12 cellular contexts compared by ENCODE assay signal in genomic region chr11:66851698-66852465, GRCh38. TPM values are rescaled to one million over a fixed set of nuclear protein-coding genes. Genes with fewer than 3 reads are reported as not detected.
DNase-seq lines count a peak whose midpoint lies in the region; ATAC-seq and TF ChIP-seq lines count a peak whose summit lies in the region.
"Had no signal": no experiment of that assay in that cellular context is flagged by ENCODE, and none has a peak within 500 bp of the region (broad histone marks: within the 10 kb centered on the region; RNA-seq: fewer than 3 reads in every experiment).

No MANE protein-coding gene starts in this region.

- in situ Hi-C loops in SK-MEL-5 (cut with HindIII; ENCODE audit: low pct_unique_long_range_greater_than_20kb, low sequenced_read_pairs): no loop called here

- no peaks in the 10 kb centered on the region for H3K27me3 ChIP-seq in BE2C
- H3K27me3 ChIP-seq: gastroesophageal sphincter had no signal

- DNase-seq in BE2C (peak; percentile 63), GM12864 (ENCODE audit: low read depth) (peak; percentile 29), SK-MEL-5 (ENCODE audit: low read depth, low spot score) (peak; percentile 38), germinal center (ENCODE audit: low spot score) (peak; percentile 50), GDM1 (lab: John Stamatoyannopoulos, UW) (no peak), inferior parietal cortex (ENCODE audit: extremely low spot score) (no peak)
- DNase-seq: amygdala, NCI-H1048 had no signal

- ATAC-seq in HG02973 (IDR thresholded peaks at IDR 0.05; ENCODE audit: unreplicated experiment) (no peak), HG03432 (IDR thresholded peaks at IDR 0.05; ENCODE audit: unreplicated experiment) (no peak)
- ATAC-seq: gastroesophageal sphincter, T-cell had no signal

- no peaks in the 10 kb centered on the region for H3K9me3 ChIP-seq in BE2C
- H3K9me3 ChIP-seq: gastroesophageal sphincter had no signal

- TF ChIP-seq CTCF in BE2C (IDR thresholded peaks at IDR 0.05; ENCODE audit: low read depth, low read length): peak; percentile 49
- peak; percentile 75 for TF ChIP-seq CTCF in GM12864 (IDR thresholded peaks at IDR 0.05; ENCODE audit: low read depth, low read length, missing control alignments)

- H3K4me3 ChIP-seq in BE2C (ENCODE audit: low read depth, low read length) (no peak overlapping the region), GM12864 (ENCODE audit: low read depth, low read length) (no peak overlapping the region)
- H3K4me3 ChIP-seq: gastroesophageal sphincter had no signal

- peaks cover 31% of the 10 kb centered on the region for H3K36me3 ChIP-seq in BE2C

- peaks cover 4% of the 10 kb centered on the region; the same call in 1 of the 2 replicates for H3K4me1 ChIP-seq in BE2C

RNA-seq across cellular contexts. Expression of gene LRFN4, which starts 5.0 kb away (rescaled TPM):
- 87.3 TPM for polyA plus RNA-seq in BE2C (2012; ENCODE audit: insufficient read depth, insufficient read length, low read depth)
- 3.9 and 5.8 TPM in 2 replicates for total RNA-seq in SK-MEL-5 (2014; rRNA removed; shearing (Covaris generic))
- polyA plus RNA-seq in SK-MEL-5 (2015; cell fraction: cytosol; rRNA removed): 10.7 and 13.4 TPM in 2 replicates
- 17.8 and 25.1 TPM in 2 replicates for polyA plus RNA-seq in SK-MEL-5 (2015; cell fraction: nucleus; rRNA removed)

RNA-seq across cellular contexts. Expression of gene RCE1, which starts 8.6 kb away (rescaled TPM):
- 89.7 TPM for polyA plus RNA-seq in BE2C (2012; ENCODE audit: insufficient read depth, insufficient read length, low read depth)
- 17.4 and 17.8 TPM in 2 replicates for total RNA-seq in SK-MEL-5 (2014; rRNA removed; shearing (Covaris generic))
- polyA plus RNA-seq in SK-MEL-5 (2015; cell fraction: cytosol; rRNA removed): 23.1 and 24.3 TPM in 2 replicates
- polyA plus RNA-seq in SK-MEL-5 (2015; cell fraction: nucleus; rRNA removed): 36.8 and 48.6 TPM in 2 replicates

Comparison
In these comparisons a context has a peak if more than half of its experiments do, and no peak if none do; other contexts are left out.
1. DNase-seq: peak in BE2C (single experiment), GM12864 (single experiment), SK-MEL-5 (single experiment) and germinal center (single experiment); none in GDM1 (single experiment) and inferior parietal cortex (single experiment).